Comparison of ENCODE assay signal across 18 cellular contexts in the genomic region with DNA sequence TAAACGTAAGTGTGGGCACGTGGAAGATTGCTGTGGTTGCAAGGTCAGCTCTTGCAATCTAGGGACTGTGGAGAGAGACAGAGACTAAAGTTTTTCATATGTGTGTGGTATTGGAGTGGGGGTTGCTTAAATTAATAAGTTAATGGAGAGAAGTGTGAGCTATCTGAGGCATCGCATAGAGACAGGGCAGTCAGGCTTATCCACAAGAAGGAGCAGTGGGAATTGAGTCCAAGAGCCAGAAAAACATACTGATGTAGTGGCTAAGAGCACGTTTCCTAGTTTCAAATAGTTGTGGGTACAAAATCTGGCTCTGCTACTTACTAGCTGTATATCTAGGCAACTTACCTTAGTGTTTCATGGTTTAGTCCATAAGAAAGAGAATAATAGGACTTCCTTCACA.
DNase-seq lines count a peak whose midpoint lies in the region; ATAC-seq and TF ChIP-seq lines count a peak whose summit lies in the region.
"Had no signal": no experiment of that assay in that cellular context is flagged by ENCODE, and none has a peak within 500 bp of the region (broad histone marks: within the 10 kb centered on the region; RNA-seq: fewer than 3 reads in every experiment).

No MANE protein-coding gene starts in this region.

- no peak overlapping the region for H3K9ac ChIP-seq in endodermal cell (ENCODE audit: extremely low read depth, low read length, poor library complexity, severe bottlenecking)
- H3K9ac ChIP-seq: GM23248 had no signal

- H3K27me3 ChIP-seq in endodermal cell (ENCODE audit: control insufficient read depth, insufficient read depth, low read length, poor library complexity, severe bottlenecking) (no peaks in the 10 kb centered on the region), kidney epithelial cell (ENCODE audit: control insufficient read depth, insufficient read depth, low read length) (no peaks in the 10 kb centered on the region)

- no peaks in the 10 kb centered on the region for H3K9me3 Mint-ChIP-seq in WTC11
- H3K9me3 Mint-ChIP-seq in endodermal cell: no peaks in the 10 kb centered on the region
- H3K9me3 Mint-ChIP-seq: CD4-positive, alpha-beta T cell had no signal

- no peaks in the 10 kb centered on the region for H3K27me3 Mint-ChIP-seq in WTC11 (ENCODE audit: low read depth)
- H3K27me3 Mint-ChIP-seq in endodermal cell (ENCODE audit: insufficient read depth): no peaks in the 10 kb centered on the region

- no peak overlapping the region for H3K4me3 ChIP-seq in endodermal cell (ENCODE audit: low read length)
- H3K4me3 ChIP-seq in kidney epithelial cell (ENCODE audit: low read depth, low read length): no peak overlapping the region
- H3K4me3 ChIP-seq: GM12878, GM23248 had no signal

- POLR2A ChIA-PET in WTC11 (lab: Charles Lee): no interaction called here

- H3K4me3 Mint-ChIP-seq in WTC11: no peak overlapping the region
- H3K4me3 Mint-ChIP-seq in endodermal cell: no peak overlapping the region
- H3K4me3 Mint-ChIP-seq: CD4-positive, alpha-beta T cell had no signal

- TF ChIP-seq CTCF in WTC11 (IDR thresholded peaks at IDR 0.05): no peak
- TF ChIP-seq CTCF in endodermal cell (conservative IDR thresholded peaks at IDR 0.05): no peak
- no peak for TF ChIP-seq CTCF in kidney epithelial cell (IDR thresholded peaks at IDR 0.05; ENCODE audit: insufficient read depth, low read length, poor library complexity, severe bottlenecking)

- CTCF ChIA-PET in WTC11 (lab: Charles Lee): interaction anchor here (1.2 kb wide), 1 partner anchor 353 kb away, joined by 4 read pairs; a partner anchor contains a TSS

- DNase-seq in WTC11 (ENCODE audit: low spot score) (no peak), endodermal cell (peak; percentile 9), kidney epithelial cell (ENCODE audit: low read depth) (peak; percentile 35), renal cortical epithelial cell (ENCODE audit: low read depth) (peak; percentile 88), amygdala (lab: John Stamatoyannopoulos, UW) (no peak), NCI-H187 (lab: John Stamatoyannopoulos, UW) (no peak)
- DNase-seq: ACHN; AML-193; Caco-2; CD4-positive, alpha-beta T cell; DMS153; DND-41; EL; GM23248; HCEC 1CT had no signal

- peak overlapping the region; percentile 21 for H3K27ac Mint-ChIP-seq in WTC11
- no peak overlapping the region for H3K27ac Mint-ChIP-seq in endodermal cell
- H3K27ac Mint-ChIP-seq: CD4-positive, alpha-beta T cell had no signal

- H3K36me3 Mint-ChIP-seq in WTC11 (no peaks in the 10 kb centered on the region), endodermal cell (ENCODE audit: low read depth) (no peaks in the 10 kb centered on the region)

- H3K36me3 ChIP-seq in endodermal cell (ENCODE audit: control insufficient read depth, insufficient read depth, low read length) (no peaks in the 10 kb centered on the region), kidney epithelial cell (ENCODE audit: control insufficient read depth, insufficient read depth, low read length) (no peaks in the 10 kb centered on the region)

- WGBS in endodermal cell (ENCODE audit: insufficient coverage in 1 of 2, insufficient read length in 1 of 2), 2 experiments: 93 to 100% methylated on average over 4 of the region's 4 CpGs

- peaks cover 58% of the 10 kb centered on the region for H3K4me1 Mint-ChIP-seq in WTC11
- peaks cover 42% of the 10 kb centered on the region for H3K4me1 Mint-ChIP-seq in endodermal cell

- H3K27ac ChIP-seq in endodermal cell (ENCODE audit: low read depth, low read length): no peak overlapping the region
- H3K27ac ChIP-seq: C4-2B, GM23248 had no signal

- no peaks in the 10 kb centered on the region for H3K9me3 ChIP-seq in endodermal cell (ENCODE audit: control insufficient read depth, low read length)
- H3K9me3 ChIP-seq: Caco-2 had no signal

- ATAC-seq in WTC11 (no peak), GM19452 (IDR thresholded peaks at IDR 0.05; ENCODE audit: unreplicated experiment) (no peak)
- ATAC-seq: GM12878 had no signal

- H3K4me1 ChIP-seq in endodermal cell (ENCODE audit: control insufficient read depth, insufficient read depth, low read length): peaks cover 14% of the 10 kb centered on the region
- H3K4me1 ChIP-seq: Caco-2 had no signal

TF ChIP-seq in WTC11, 78 proteins besides CTCF, POLR2A, EP300 and RAD21:
- TF ChIP-seq GTF2I (CRISPR knock-in tag; conservative IDR thresholded peaks at IDR 0.05): no peak
- TF ChIP-seq, protein P1, sequence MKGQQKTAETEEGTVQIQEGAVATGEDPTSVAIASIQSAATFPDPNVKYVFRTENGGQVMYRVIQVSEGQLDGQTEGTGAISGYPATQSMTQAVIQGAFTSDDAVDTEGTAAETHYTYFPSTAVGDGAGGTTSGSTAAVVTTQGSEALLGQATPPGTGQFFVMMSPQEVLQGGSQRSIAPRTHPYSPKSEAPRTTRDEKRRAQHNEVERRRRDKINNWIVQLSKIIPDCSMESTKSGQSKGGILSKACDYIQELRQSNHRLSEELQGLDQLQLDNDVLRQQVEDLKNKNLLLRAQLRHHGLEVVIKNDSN (CRISPR knock-in tag; IDR thresholded peaks at IDR 0.05): no peak
- no peak for TF ChIP-seq SP1 (CRISPR knock-in tag; conservative IDR thresholded peaks at IDR 0.05)
- TF ChIP-seq ZNF317 (CRISPR knock-in tag; IDR thresholded peaks at IDR 0.05; ENCODE audit: borderline replicate concordance, low read depth): no peak
- no peak for TF ChIP-seq CREM (CRISPR knock-in tag; IDR thresholded peaks at IDR 0.05)
- TF ChIP-seq, protein P2, sequence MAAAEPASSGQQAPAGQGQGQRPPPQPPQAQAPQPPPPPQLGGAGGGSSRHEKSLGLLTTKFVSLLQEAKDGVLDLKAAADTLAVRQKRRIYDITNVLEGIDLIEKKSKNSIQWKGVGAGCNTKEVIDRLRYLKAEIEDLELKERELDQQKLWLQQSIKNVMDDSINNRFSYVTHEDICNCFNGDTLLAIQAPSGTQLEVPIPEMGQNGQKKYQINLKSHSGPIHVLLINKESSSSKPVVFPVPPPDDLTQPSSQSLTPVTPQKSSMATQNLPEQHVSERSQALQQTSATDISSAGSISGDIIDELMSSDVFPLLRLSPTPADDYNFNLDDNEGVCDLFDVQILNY (CRISPR knock-in tag; IDR thresholded peaks at IDR 0.05): no peak
- no peak for TF ChIP-seq FOXJ3 (CRISPR knock-in tag; IDR thresholded peaks at IDR 0.05; ENCODE audit: borderline replicate concordance)
- TF ChIP-seq MYBL2 (CRISPR knock-in tag; IDR thresholded peaks at IDR 0.05): no peak
- TF ChIP-seq GRHL2 (CRISPR knock-in tag; IDR thresholded peaks at IDR 0.05; ENCODE audit: insufficient replicate concordance, severe bottlenecking): no peak

Comparison
In these comparisons a context has a peak if more than half of its experiments do, and no peak if none do; other contexts are left out.
1. DNase-seq: peak in endodermal cell (single experiment), kidney epithelial cell (single experiment) and renal cortical epithelial cell (single experiment); none in WTC11 (single experiment), amygdala (0 of 56) and NCI-H187 (0 of 2).